Comparison of ENCODE assay signal across 1 cellular context in the genomic region with DNA sequence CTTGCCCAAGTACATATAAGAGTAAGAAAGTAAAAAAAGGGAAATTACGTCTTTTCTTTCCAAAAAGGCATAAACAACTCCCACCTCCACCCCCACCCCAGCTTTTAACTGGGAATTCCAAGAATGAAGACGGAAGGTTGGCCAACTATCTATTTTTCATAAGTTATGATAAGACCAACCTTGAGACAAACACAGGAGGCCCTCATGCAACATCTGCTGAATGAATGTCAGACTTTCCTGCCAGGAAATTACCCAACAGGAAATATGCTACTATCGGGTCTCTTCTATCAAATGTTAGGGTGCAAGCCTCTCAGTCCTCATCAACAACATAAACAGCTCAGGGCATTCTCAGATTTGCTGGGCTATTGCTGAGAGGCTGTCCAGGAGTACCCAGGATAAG.
TF ChIP-seq lines count a peak whose summit lies in the region.

No MANE protein-coding gene starts in this region.

TF ChIP-seq in GM23338, 12 proteins besides CTCF, POLR2A, EP300 and RAD21 (continued from another document):
- TF ChIP-seq, protein P1, sequence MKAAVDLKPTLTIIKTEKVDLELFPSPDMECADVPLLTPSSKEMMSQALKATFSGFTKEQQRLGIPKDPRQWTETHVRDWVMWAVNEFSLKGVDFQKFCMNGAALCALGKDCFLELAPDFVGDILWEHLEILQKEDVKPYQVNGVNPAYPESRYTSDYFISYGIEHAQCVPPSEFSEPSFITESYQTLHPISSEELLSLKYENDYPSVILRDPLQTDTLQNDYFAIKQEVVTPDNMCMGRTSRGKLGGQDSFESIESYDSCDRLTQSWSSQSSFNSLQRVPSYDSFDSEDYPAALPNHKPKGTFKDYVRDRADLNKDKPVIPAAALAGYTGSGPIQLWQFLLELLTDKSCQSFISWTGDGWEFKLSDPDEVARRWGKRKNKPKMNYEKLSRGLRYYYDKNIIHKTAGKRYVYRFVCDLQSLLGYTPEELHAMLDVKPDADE (IDR thresholded peaks at IDR 0.05): no peak
- TF ChIP-seq, protein P2, sequence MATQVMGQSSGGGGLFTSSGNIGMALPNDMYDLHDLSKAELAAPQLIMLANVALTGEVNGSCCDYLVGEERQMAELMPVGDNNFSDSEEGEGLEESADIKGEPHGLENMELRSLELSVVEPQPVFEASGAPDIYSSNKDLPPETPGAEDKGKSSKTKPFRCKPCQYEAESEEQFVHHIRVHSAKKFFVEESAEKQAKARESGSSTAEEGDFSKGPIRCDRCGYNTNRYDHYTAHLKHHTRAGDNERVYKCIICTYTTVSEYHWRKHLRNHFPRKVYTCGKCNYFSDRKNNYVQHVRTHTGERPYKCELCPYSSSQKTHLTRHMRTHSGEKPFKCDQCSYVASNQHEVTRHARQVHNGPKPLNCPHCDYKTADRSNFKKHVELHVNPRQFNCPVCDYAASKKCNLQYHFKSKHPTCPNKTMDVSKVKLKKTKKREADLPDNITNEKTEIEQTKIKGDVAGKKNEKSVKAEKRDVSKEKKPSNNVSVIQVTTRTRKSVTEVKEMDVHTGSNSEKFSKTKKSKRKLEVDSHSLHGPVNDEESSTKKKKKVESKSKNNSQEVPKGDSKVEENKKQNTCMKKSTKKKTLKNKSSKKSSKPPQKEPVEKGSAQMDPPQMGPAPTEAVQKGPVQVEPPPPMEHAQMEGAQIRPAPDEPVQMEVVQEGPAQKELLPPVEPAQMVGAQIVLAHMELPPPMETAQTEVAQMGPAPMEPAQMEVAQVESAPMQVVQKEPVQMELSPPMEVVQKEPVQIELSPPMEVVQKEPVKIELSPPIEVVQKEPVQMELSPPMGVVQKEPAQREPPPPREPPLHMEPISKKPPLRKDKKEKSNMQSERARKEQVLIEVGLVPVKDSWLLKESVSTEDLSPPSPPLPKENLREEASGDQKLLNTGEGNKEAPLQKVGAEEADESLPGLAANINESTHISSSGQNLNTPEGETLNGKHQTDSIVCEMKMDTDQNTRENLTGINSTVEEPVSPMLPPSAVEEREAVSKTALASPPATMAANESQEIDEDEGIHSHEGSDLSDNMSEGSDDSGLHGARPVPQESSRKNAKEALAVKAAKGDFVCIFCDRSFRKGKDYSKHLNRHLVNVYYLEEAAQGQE (IDR thresholded peaks at IDR 0.05; ENCODE audit: unreplicated experiment): no peak
- TF ChIP-seq JUNB (IDR thresholded peaks at IDR 0.05; ENCODE audit: unreplicated experiment): no peak
